ENCODE assay signal across 9 cellular contexts in genomic region chr2:19355931-19356544, GRCh38. TPM values are rescaled to one million over a fixed set of nuclear protein-coding genes. Genes with fewer than 3 reads are reported as not detected.
DNase-seq lines count a peak whose midpoint lies in the region; ATAC-seq and TF ChIP-seq lines count a peak whose summit lies in the region.
"Had no signal": no experiment of that assay in that cellular context is flagged by ENCODE, and none has a peak within 500 bp of the region (broad histone marks: within the 10 kb centered on the region; RNA-seq: fewer than 3 reads in every experiment).

No MANE protein-coding gene starts in this region.

- ATAC-seq in activated B cell treated with CpG ODN at 0.5 μM for 24 hours (ENCODE audit: low read depth): no peak
- no peak for ATAC-seq in effector memory CD8-positive, alpha-beta T cell (replicated peaks)
- ATAC-seq in HG02588 (IDR thresholded peaks at IDR 0.05; ENCODE audit: unreplicated experiment): no peak

- peak; percentile 14 for DNase-seq in GM10248 (ENCODE audit: extremely low spot score)
- DNase-seq in activated B cell treated with CpG ODN at 0.5 μM for 24 hours: no peak
- no peak for DNase-seq in effector memory CD8-positive, alpha-beta T cell
- DNase-seq in D341Med (ENCODE audit: low spot score): no peak
- no peak for DNase-seq in DMS153 treated with DMSO at 0.1 percent for 48 hours (lab: John Stamatoyannopoulos, UW; ENCODE audit: unreplicated experiment)
- DNase-seq: NCI-H446 had no signal

- H3K27me3 ChIP-seq in iPS-15b (ENCODE audit: control insufficient read depth, insufficient read depth, low read length) (peaks cover 97% of the 10 kb centered on the region), skeletal muscle satellite cell (ENCODE audit: control insufficient read depth, insufficient read depth, low read length) (no peaks in the 10 kb centered on the region)

- TF ChIP-seq CTCF in GM10248 (IDR thresholded peaks at IDR 0.05; ENCODE audit: control extremely low read depth, extremely low read depth, low read depth, missing control alignments) (no peak), activated B cell treated with CpG ODN at 0.5 μM for 24 hours (IDR thresholded peaks at IDR 0.05) (no peak)

- no peaks in the 10 kb centered on the region for H3K9me3 Mint-ChIP-seq in activated B cell treated with CpG ODN at 0.5 μM for 24 hours
- H3K9me3 Mint-ChIP-seq in effector memory CD8-positive, alpha-beta T cell: no peaks in the 10 kb centered on the region

- H3K4me3 ChIP-seq in iPS-15b (ENCODE audit: low read depth, low read length) (peak overlapping the region; percentile 52), skeletal muscle satellite cell (ENCODE audit: low read length) (peak overlapping the region; percentile 87)

- no peaks in the 10 kb centered on the region for H3K9me3 ChIP-seq in iPS-15b (ENCODE audit: control insufficient read depth, insufficient read depth, low read length)
- H3K9me3 ChIP-seq in skeletal muscle satellite cell (replicated peaks; ENCODE audit: low read length): no peaks in the 10 kb centered on the region

- H3K27ac Mint-ChIP-seq in activated B cell treated with CpG ODN at 0.5 μM for 24 hours: peak overlapping the region; percentile 15
- no peak overlapping the region for H3K27ac Mint-ChIP-seq in effector memory CD8-positive, alpha-beta T cell

- no peaks in the 10 kb centered on the region for H3K36me3 Mint-ChIP-seq in activated B cell treated with CpG ODN at 0.5 μM for 24 hours (ENCODE audit: low read depth)
- peaks cover 18% of the 10 kb centered on the region for H3K36me3 Mint-ChIP-seq in effector memory CD8-positive, alpha-beta T cell (ENCODE audit: insufficient read depth)

- H3K4me2 ChIP-seq in skeletal muscle satellite cell (ENCODE audit: low read length): no peak overlapping the region

- H3K4me3 Mint-ChIP-seq in activated B cell treated with CpG ODN at 0.5 μM for 24 hours: no peak overlapping the region
- H3K4me3 Mint-ChIP-seq in effector memory CD8-positive, alpha-beta T cell: peak overlapping the region in 1 of 2 donors; percentile 40

- H3K27me3 Mint-ChIP-seq in activated B cell treated with CpG ODN at 0.5 μM for 24 hours: peaks cover 78% of the 10 kb centered on the region
- H3K27me3 Mint-ChIP-seq in effector memory CD8-positive, alpha-beta T cell: peaks cover 80 to 100% of the 10 kb centered on the region in 2 donors

- CTCF ChIA-PET in GM10248 (lab: Yijun Ruan, JAX) (interaction anchor here (1.4 kb wide), 1 partner anchor 12 kb away, joined by 3 read pairs; no protein-coding TSS in a partner anchor), activated B cell treated with CpG ODN at 0.5 μM for 24 hours (lab: Charles Lee) (no interaction called here)

- H3K9ac ChIP-seq in iPS-15b (ENCODE audit: low read depth, low read length) (no peak overlapping the region), skeletal muscle satellite cell (ENCODE audit: low read depth, low read length) (no peak overlapping the region)

- POLR2A ChIA-PET in GM10248 (lab: Yijun Ruan, JAX): no interaction called here
- POLR2A ChIA-PET in activated B cell treated with CpG ODN at 0.5 μM for 24 hours (lab: Charles Lee): no interaction called here

- H3K4me1 ChIP-seq in iPS-15b (ENCODE audit: control insufficient read depth, insufficient read depth, low read length): peaks cover 7% of the 10 kb centered on the region
- peaks cover 17% of the 10 kb centered on the region for H3K4me1 ChIP-seq in skeletal muscle satellite cell (ENCODE audit: control insufficient read depth, insufficient read depth, low read length)

- peaks cover 48% of the 10 kb centered on the region for H3K4me1 Mint-ChIP-seq in activated B cell treated with CpG ODN at 0.5 μM for 24 hours
- peaks cover 29 to 31% of the 10 kb centered on the region in 2 donors for H3K4me1 Mint-ChIP-seq in effector memory CD8-positive, alpha-beta T cell (ENCODE audit: low read depth in 2 of 2)

- intact Hi-C loops in activated B cell treated with CpG ODN at 0.5 μM for 24 hours (cut with micrococcal nuclease): no loop called here

- H3K36me3 ChIP-seq in iPS-15b (ENCODE audit: control insufficient read depth, insufficient read depth, low read length) (no peaks in the 10 kb centered on the region), skeletal muscle satellite cell (ENCODE audit: insufficient read depth, low read length) (peaks cover 25% of the 10 kb centered on the region)

RNA-seq across cellular contexts. Expression of gene OSR1, which starts 2.4 kb away (rescaled TPM):
- total RNA-seq in activated B cell treated with CpG ODN at 0.5 μM for 24 hours: not detected in 2 replicates
- 7.9 and 24.7 TPM in 2 replicates for total RNA-seq in skeletal muscle satellite cell (2012; rRNA removed)
